In genomic region chr9:33139421-33140228, GRCh38 we compare ENCODE assay signal across 8 cellular contexts. TPM values are rescaled to one million over a fixed set of nuclear protein-coding genes. Genes with fewer than 3 reads are reported as not detected.
DNase-seq lines count a peak whose midpoint lies in the region; ATAC-seq and TF ChIP-seq lines count a peak whose summit lies in the region.

No MANE protein-coding gene starts in this region.

- intact Hi-C loops in CD4-positive, alpha-beta T cell (cut with DNase I, micrococcal nuclease): loop anchor here in 1 of 2 experiments (2.0 kb wide), 1 partner anchor 19 kb away; no protein-coding TSS in a partner anchor
- intact Hi-C loops in esophagus muscularis mucosa (cut with DNase I): loop anchor here (5.0 kb wide), 1 partner anchor 42 kb away; no protein-coding TSS in a partner anchor

- no peak for ATAC-seq in CD4-positive, alpha-beta T cell (ENCODE audit: poor library complexity)
- no peak for ATAC-seq in HG02759 (IDR thresholded peaks at IDR 0.05; ENCODE audit: unreplicated experiment)

- H3K36me3 ChIP-seq in esophagus muscularis mucosa: peaks cover 0 to 7% (median 6%) of the 10 kb centered on the region in 4 donors

- peaks cover 92 to 97% (median 96%) of the 10 kb centered on the region in 4 donors for H3K4me1 ChIP-seq in esophagus muscularis mucosa

- peaks cover 14% of the 10 kb centered on the region for H3K36me3 Mint-ChIP-seq in CD4-positive, alpha-beta T cell (ENCODE audit: low read depth)
- H3K36me3 Mint-ChIP-seq in nephron (ENCODE audit: low read depth) (no peaks in the 10 kb centered on the region), glutamatergic neuron (ENCODE audit: unreplicated experiment) (no peaks in the 10 kb centered on the region)

- no peaks in the 10 kb centered on the region for H3K9me3 Mint-ChIP-seq in CD4-positive, alpha-beta T cell
- no peaks in the 10 kb centered on the region for H3K9me3 Mint-ChIP-seq in nephron
- peaks cover 5% of the 10 kb centered on the region for H3K9me3 Mint-ChIP-seq in glutamatergic neuron (ENCODE audit: unreplicated experiment)

- POLR2A ChIA-PET in CD4-positive, alpha-beta T cell (lab: Charles Lee): interaction anchor here (5.2 kb wide), 1 partner anchor 27 kb away, joined by 40 read pairs; the partner anchor contains the start of gene B4GALT1

- H3K4me1 Mint-ChIP-seq in CD4-positive, alpha-beta T cell (ENCODE audit: low read depth): peaks cover 77% of the 10 kb centered on the region
- H3K4me1 Mint-ChIP-seq in nephron (peaks cover 68% of the 10 kb centered on the region), glutamatergic neuron (ENCODE audit: low read depth, unreplicated experiment) (peaks cover 14% of the 10 kb centered on the region)

- H3K27me3 Mint-ChIP-seq in CD4-positive, alpha-beta T cell: no peaks in the 10 kb centered on the region
- H3K27me3 Mint-ChIP-seq in nephron (ENCODE audit: low read depth): no peaks in the 10 kb centered on the region
- H3K27me3 Mint-ChIP-seq in glutamatergic neuron (ENCODE audit: unreplicated experiment): peaks cover 12% of the 10 kb centered on the region

- H3K27ac Mint-ChIP-seq in CD4-positive, alpha-beta T cell: peak overlapping the region; percentile 67
- H3K27ac Mint-ChIP-seq in nephron (peak overlapping the region; percentile 88 to 96 (median 95)), glutamatergic neuron (ENCODE audit: unreplicated experiment) (no peak overlapping the region)

- no peak overlapping the region for H3K27ac ChIP-seq in CD4-positive, alpha-beta T cell (ENCODE audit: low read depth, low read length)
- H3K27ac ChIP-seq in esophagus muscularis mucosa (replicated peaks in 1 of 4): peak overlapping the region; percentile 67 to 77 (median 76)

- no peak for TF ChIP-seq POLR2A in esophagus muscularis mucosa (IDR thresholded peaks at IDR 0.05; ENCODE audit: low read depth)

- CTCF ChIA-PET in CD4-positive, alpha-beta T cell (lab: Charles Lee): no interaction called here

- H3K4me3 Mint-ChIP-seq in CD4-positive, alpha-beta T cell: peak overlapping the region; percentile 58
- H3K4me3 Mint-ChIP-seq in nephron: peak overlapping the region in 2 of 3 experiments; percentile 20 to 59
- no peak overlapping the region for H3K4me3 Mint-ChIP-seq in glutamatergic neuron (ENCODE audit: unreplicated experiment)

- no peaks in the 10 kb centered on the region for H3K27me3 ChIP-seq in CD4-positive, alpha-beta T cell (ENCODE audit: control insufficient read depth, insufficient read depth, low read length)
- no peaks in the 10 kb centered on the region for H3K27me3 ChIP-seq in esophagus muscularis mucosa

- peak overlapping the region in 3 of 4 donors; percentile 0 to 28 (median 16) for H3K4me3 ChIP-seq in esophagus muscularis mucosa

- H3K9me3 ChIP-seq in CD4-positive, alpha-beta T cell (ENCODE audit: control insufficient read depth, low read length): no peaks in the 10 kb centered on the region
- H3K9me3 ChIP-seq in esophagus muscularis mucosa: no peaks in the 10 kb centered on the region

- TF ChIP-seq EP300 in esophagus muscularis mucosa (IDR thresholded peaks at IDR 0.05): no peak

- TF ChIP-seq CTCF in CD4-positive, alpha-beta T cell (IDR thresholded peaks at IDR 0.05): no peak
- TF ChIP-seq CTCF in esophagus muscularis mucosa (IDR thresholded peaks at IDR 0.05) (no peak), nephron (IDR thresholded peaks at IDR 0.05; ENCODE audit: unreplicated experiment in 3 of 3) (no peak), glutamatergic neuron (IDR thresholded peaks at IDR 0.05; ENCODE audit: partially characterized antibody, unreplicated experiment) (no peak)

- no peak for DNase-seq in CD4-positive, alpha-beta T cell
- DNase-seq in NCI-H82 (lab: John Stamatoyannopoulos, UW) (peak; percentile 91), esophagus muscularis mucosa (ENCODE audit: extremely low spot score) (no peak), NCI-H2081 (lab: John Stamatoyannopoulos, UW) (no peak), glutamatergic neuron (no peak)
- no peak for DNase-seq in activated CD4-positive, alpha-beta T cell treated with anti-CD3 and anti-CD28 coated beads for 4 hours

- WGBS in esophagus muscularis mucosa: 32% methylated on average over 15 of the region's 18 CpGs

RNA-seq across cellular contexts. Expression of gene B4GALT1, which starts 27.5 kb away (rescaled TPM):
- total RNA-seq in CD4-positive, alpha-beta T cell: 10 to 100 TPM; 74.7 to 77.0 TPM
- 10 to 100 TPM; 24.5 to 39.6 (median 37.8) TPM for total RNA-seq in esophagus muscularis mucosa
- total RNA-seq in glutamatergic neuron (ENCODE audit: unreplicated experiment): 5.4 TPM
